15 cellular contexts compared by ENCODE assay signal in genomic region chr1:19003371-19004290, GRCh38. TPM values are rescaled to one million over a fixed set of nuclear protein-coding genes. Genes with fewer than 3 reads are reported as not detected.
DNase-seq lines count a peak whose midpoint lies in the region; ATAC-seq lines count a peak whose summit lies in the region.
"Had no signal": no experiment of that assay in that cellular context is flagged by ENCODE, and none has a peak within 500 bp of the region (broad histone marks: within the 10 kb centered on the region; RNA-seq: fewer than 3 reads in every experiment).

No MANE protein-coding gene starts in this region.

- H3K27ac Mint-ChIP-seq in activated CD4-positive, alpha-beta T cell treated with anti-CD3 and anti-CD28 coated beads for 36 hours = peak overlapping the region; percentile 91
- peak overlapping the region; percentile 11 for H3K27ac Mint-ChIP-seq in activated naive CD8-positive, alpha-beta T cell treated with anti-CD3 and anti-CD28 coated beads, Interleukin-2, amount 50 U/mL, for 24 hours
- H3K27ac Mint-ChIP-seq: CD14-positive monocyte, immature natural killer cell, nephron progenitor cell had no signal

- CTCF ChIA-PET in activated CD4-positive, alpha-beta T cell treated with anti-CD3 and anti-CD28 coated beads for 36 hours (lab: Charles Lee) = no interaction called here

- H3K36me3 Mint-ChIP-seq in activated CD4-positive, alpha-beta T cell treated with anti-CD3 and anti-CD28 coated beads for 36 hours (ENCODE audit: low read depth) = peaks cover 12% of the 10 kb centered on the region
- peaks cover 2% of the 10 kb centered on the region for H3K36me3 Mint-ChIP-seq in activated naive CD8-positive, alpha-beta T cell treated with anti-CD3 and anti-CD28 coated beads, Interleukin-2, amount 50 U/mL, for 24 hours (ENCODE audit: low read depth)
- H3K36me3 Mint-ChIP-seq: CD14-positive monocyte had no signal

- H3K27me3 Mint-ChIP-seq in activated CD4-positive, alpha-beta T cell treated with anti-CD3 and anti-CD28 coated beads for 36 hours = peaks cover 8% of the 10 kb centered on the region
- H3K27me3 Mint-ChIP-seq in activated naive CD8-positive, alpha-beta T cell treated with anti-CD3 and anti-CD28 coated beads, Interleukin-2, amount 50 U/mL, for 24 hours = peaks cover 6% of the 10 kb centered on the region

- peak overlapping the region; percentile 33 for H3K4me3 Mint-ChIP-seq in activated CD4-positive, alpha-beta T cell treated with anti-CD3 and anti-CD28 coated beads for 36 hours
- H3K4me3 Mint-ChIP-seq in activated naive CD8-positive, alpha-beta T cell treated with anti-CD3 and anti-CD28 coated beads, Interleukin-2, amount 50 U/mL, for 24 hours = no peak overlapping the region
- H3K4me3 Mint-ChIP-seq: CD14-positive monocyte, immature natural killer cell, nephron progenitor cell had no signal

- peak; percentile 58 for DNase-seq in activated CD4-positive, alpha-beta T cell treated with anti-CD3 and anti-CD28 coated beads for 36 hours
- no peak for DNase-seq in activated CD4-positive, alpha-beta T cell treated with anti-CD3 and anti-CD28 coated beads, Interleukin-2, amount 50 U/mL, for 1 hour
- DNase-seq in ELR (ENCODE audit: low read depth) = peak; percentile 11
- no peak for DNase-seq in activated naive CD8-positive, alpha-beta T cell treated with anti-CD3 and anti-CD28 coated beads, Interleukin-2, amount 50 U/mL, for 24 hours
- peak; percentile 14 for DNase-seq in kidney glomerular epithelial cell (lab: John Stamatoyannopoulos, UW)
- DNase-seq in NCI-H774 (lab: John Stamatoyannopoulos, UW) = no peak
- no peak for DNase-seq in NCI-H2171 treated with DMSO at 0.1 percent for 48 hours (lab: John Stamatoyannopoulos, UW)
- DNase-seq: DMS79, immature natural killer cell, NCI-H187 treated with DMSO at 0.1 percent for 48 hours, nephron progenitor cell, T-helper 9 cell, transverse colon had no signal

- intact Hi-C loops in activated CD4-positive, alpha-beta T cell treated with anti-CD3 and anti-CD28 coated beads for 36 hours (cut with DNase I, micrococcal nuclease) = loop anchor here in 1 of 2 experiments (1.0 to 5.0 kb wide), 2 partner anchors 8 to 204 kb away; no protein-coding TSS in a partner anchor

- peak; percentile 96 for ATAC-seq in activated CD4-positive, alpha-beta T cell treated with anti-CD3 and anti-CD28 coated beads for 36 hours
- peak; percentile 72 for ATAC-seq in activated naive CD8-positive, alpha-beta T cell treated with anti-CD3 and anti-CD28 coated beads, Interleukin-2, amount 50 U/mL, for 24 hours
- ATAC-seq in GM19395 (IDR thresholded peaks at IDR 0.05; ENCODE audit: unreplicated experiment) = no peak

- POLR2A ChIA-PET in activated CD4-positive, alpha-beta T cell treated with anti-CD3 and anti-CD28 coated beads for 36 hours (lab: Charles Lee) = no interaction called here

- peaks cover 35% of the 10 kb centered on the region for H3K4me1 Mint-ChIP-seq in activated CD4-positive, alpha-beta T cell treated with anti-CD3 and anti-CD28 coated beads for 36 hours
- H3K4me1 Mint-ChIP-seq in activated naive CD8-positive, alpha-beta T cell treated with anti-CD3 and anti-CD28 coated beads, Interleukin-2, amount 50 U/mL, for 24 hours = peaks cover 17% of the 10 kb centered on the region
- H3K4me1 Mint-ChIP-seq: CD14-positive monocyte, immature natural killer cell had no signal

- peaks cover 25% of the 10 kb centered on the region for H3K9me3 Mint-ChIP-seq in activated CD4-positive, alpha-beta T cell treated with anti-CD3 and anti-CD28 coated beads for 36 hours (ENCODE audit: low read depth)
- peaks cover 22% of the 10 kb centered on the region for H3K9me3 Mint-ChIP-seq in activated naive CD8-positive, alpha-beta T cell treated with anti-CD3 and anti-CD28 coated beads, Interleukin-2, amount 50 U/mL, for 24 hours

RNA-seq across cellular contexts. Expression of gene IFFO2, which starts 47.2 kb away (rescaled TPM):
- 10 to 100 TPM; 48.3 to 62.7 TPM for total RNA-seq in activated CD4-positive, alpha-beta T cell treated with anti-CD3 and anti-CD28 coated beads for 36 hours

Comparison
In these comparisons a context has a peak if more than half of its experiments do, and no peak if none do; other contexts are left out.
1. DNase-seq: peak in activated CD4-positive, alpha-beta T cell treated with anti-CD3 and anti-CD28 coated beads for 36 hours (single experiment), ELR (single experiment) and kidney glomerular epithelial cell (single experiment); none in activated CD4-positive, alpha-beta T cell treated with anti-CD3 and anti-CD28 coated beads, Interleukin-2, amount 50 U/mL, for 1 hour (single experiment), activated naive CD8-positive, alpha-beta T cell treated with anti-CD3 and anti-CD28 coated beads, Interleukin-2, amount 50 U/mL, for 24 hours (single experiment), NCI-H774 (single experiment) and NCI-H2171 treated with DMSO at 0.1 percent for 48 hours (single experiment).